ENCODE assay signal across 8 cellular contexts in the genomic region with DNA sequence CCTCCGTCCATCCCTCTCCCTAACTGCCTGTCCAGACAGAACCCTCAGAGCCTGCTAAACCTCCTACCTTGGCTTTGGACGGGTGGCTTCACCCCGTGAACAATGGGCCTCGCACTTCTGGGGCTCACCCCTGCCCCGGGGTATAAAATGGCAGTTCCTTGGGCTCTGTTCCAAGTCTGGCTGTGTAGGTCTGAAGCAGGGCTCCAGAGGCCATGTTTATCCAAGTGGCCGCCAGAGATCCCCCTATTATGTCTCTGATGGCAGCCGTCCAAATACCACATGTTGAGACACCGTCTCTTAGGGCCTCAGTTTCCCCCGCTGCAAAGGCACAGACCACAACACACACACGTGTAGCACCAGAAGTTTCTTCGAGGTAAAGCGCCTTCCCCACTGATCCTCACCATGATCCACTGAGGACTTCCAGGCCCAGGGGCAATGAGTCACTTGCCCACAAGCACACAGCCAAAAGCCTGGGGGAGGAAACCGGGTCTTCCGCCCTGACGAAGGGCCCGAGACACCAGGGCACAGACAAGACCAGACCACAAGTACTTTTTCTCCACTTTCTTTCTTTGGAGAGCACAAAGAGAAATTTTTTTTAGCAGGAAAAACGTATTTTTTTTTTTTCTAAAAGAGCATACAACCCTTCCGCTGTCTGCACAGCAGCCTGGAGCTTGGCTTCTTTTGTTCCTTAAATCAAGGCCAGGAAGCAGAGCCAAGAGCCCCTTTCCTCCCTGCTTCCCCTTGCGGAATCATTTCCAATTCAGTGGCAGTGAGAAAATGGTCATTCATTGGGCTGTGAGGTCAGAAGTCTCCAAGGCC. TPM values are rescaled to one million over a fixed set of nuclear protein-coding genes. Genes with fewer than 3 reads are reported as not detected.
DNase-seq lines count a peak whose midpoint lies in the region; ATAC-seq, FAIRE-seq and TF ChIP-seq lines count a peak whose summit lies in the region.

No MANE protein-coding gene starts in this region.

- ATAC-seq in HG03025 (IDR thresholded peaks at IDR 0.05; ENCODE audit: low FRiP score, unreplicated experiment) (no peak), HG03469 (IDR thresholded peaks at IDR 0.05; ENCODE audit: unreplicated experiment) (no peak)

- H4K20me1 ChIP-seq in fibroblast of lung (ENCODE audit: control insufficient read depth, extremely low read depth, insufficient read depth, low read length): no peaks in the 10 kb centered on the region

- TF ChIP-seq CTCF in fibroblast of lung (conservative IDR thresholded peaks at IDR 0.05 in 1 of 2, IDR thresholded peaks at IDR 0.05 in 1 of 2; ENCODE audit: low read depth in 1 of 2, low read length in 2 of 2): no peak

- no peaks in the 10 kb centered on the region for H3K79me2 ChIP-seq in fibroblast of lung (ENCODE audit: control insufficient read depth, insufficient read depth, low read length)

- H3K27me3 ChIP-seq in fibroblast of lung (ENCODE audit: control insufficient read depth, insufficient read depth, low read length): no peaks in the 10 kb centered on the region

- FAIRE-seq in H54 (lab: Jason Lieb, UNC): no peak

- no peak for TF ChIP-seq POLR2A in H54 (IDR thresholded peaks at IDR 0.05; ENCODE audit: low read depth, low read length)

- H3K9me3 ChIP-seq in fibroblast of lung (ENCODE audit: control insufficient read depth, insufficient read depth, low read depth, low read length): no peaks in the 10 kb centered on the region

- no peak overlapping the region for H3K4me2 ChIP-seq in fibroblast of lung (ENCODE audit: extremely low read depth, insufficient read depth, low read length)

- no peaks in the 10 kb centered on the region for H3K36me3 ChIP-seq in fibroblast of lung (ENCODE audit: control insufficient read depth, insufficient read depth, low read length)

- H3K27ac ChIP-seq in fibroblast of lung (ENCODE audit: insufficient read depth, low read length): no peak overlapping the region

- H3K4me3 ChIP-seq in fibroblast of lung (replicated peaks in 1 of 4; ENCODE audit: control extremely low read depth in 1 of 4, insufficient read depth in 1 of 4, low read depth in 3 of 4, low read length in 4 of 4): no peak overlapping the region

- no peaks in the 10 kb centered on the region for H3K4me1 ChIP-seq in fibroblast of lung (ENCODE audit: control insufficient read depth, extremely low read depth, insufficient read depth, low read length)

- intact Hi-C loops in posterior vena cava (cut with DNase I): no loop called here

- no peak overlapping the region for H2AFZ ChIP-seq in fibroblast of lung (ENCODE audit: low read length)

- no peak overlapping the region for H3K9ac ChIP-seq in fibroblast of lung (ENCODE audit: insufficient read depth, low read length)

- DNase-seq in H54 (ENCODE audit: insufficient read length, low spot score) (peak; percentile 79), SKM-1 (lab: John Stamatoyannopoulos, UW; ENCODE audit: unreplicated experiment) (peak; percentile 59), fibroblast of lung (ENCODE audit: low read depth in 2 of 2) (peak; percentile 64 to 95), renal cortical epithelial cell (ENCODE audit: low read depth) (peak; percentile 57), posterior vena cava (ENCODE audit: low spot score) (no peak), germinal center (ENCODE audit: low spot score) (no peak)

RNA-seq across cellular contexts. Expression of gene CPNE5, which starts 11.8 kb away (rescaled TPM):
- 0.26 TPM in 1 of 2 replicates, not detected in the other for total RNA-seq in fibroblast of lung
- 0.02 TPM in 2 replicates for polyA plus RNA-seq in fibroblast of lung
- polyA plus RNA-seq in fibroblast of lung (2012): 0.06 TPM in 1 of 2 replicates, not detected in the other
- 1.2 TPM in 1 of 2 replicates, not detected in the other for polyA minus RNA-seq in fibroblast of lung (ENCODE audit: low replicate concordance)
- total RNA-seq in renal cortical epithelial cell: 0.15 and 0.17 TPM in 2 replicates
- total RNA-seq in posterior vena cava: 1 to 10 TPM; 5.2 to 5.4 TPM

RNA-seq across cellular contexts. Expression of gene PPIL1, which starts 47.1 kb away (rescaled TPM):
- total RNA-seq in fibroblast of lung: 12.8 and 17.5 TPM in 2 replicates
- polyA plus RNA-seq in fibroblast of lung: 30.6 and 37.6 TPM in 2 replicates
- 21.8 and 31.9 TPM in 2 replicates for polyA plus RNA-seq in fibroblast of lung (2012)
- polyA minus RNA-seq in fibroblast of lung (ENCODE audit: low replicate concordance): 5.4 and 21.2 TPM in 2 replicates
- total RNA-seq in renal cortical epithelial cell: 29.6 and 50.5 TPM in 2 replicates
- total RNA-seq in posterior vena cava: 10 to 100 TPM; 18.3 to 20.3 TPM

RNA-seq across cellular contexts. Expression of gene C6orf89, which starts 58.3 kb away (rescaled TPM):
- total RNA-seq in fibroblast of lung (37.8 and 47.1 TPM in 2 replicates), renal cortical epithelial cell (41.5 and 48.2 TPM in 2 replicates), posterior vena cava (10 to 100 TPM; 56.5 to 59.9 TPM)
- 58.8 and 66.7 TPM in 2 replicates for polyA plus RNA-seq in fibroblast of lung
- polyA plus RNA-seq in fibroblast of lung (2012): 51.8 and 63.6 TPM in 2 replicates
- polyA minus RNA-seq in fibroblast of lung (ENCODE audit: low replicate concordance): 60.9 and 68.1 TPM in 2 replicates

Comparison
In these comparisons a context has a peak if more than half of its experiments do, and no peak if none do; other contexts are left out.
1. DNase-seq: peak in H54 (single experiment), SKM-1 (single experiment), fibroblast of lung (2 of 2) and renal cortical epithelial cell (single experiment); none in posterior vena cava (single experiment) and germinal center (single experiment).